In genomic region chr9:32701321-32702022, GRCh38 we compare ENCODE assay signal across 23 cellular contexts.
A peak's percentile ranks its signal among the peaks of the same experiment; 100 is the strongest.
DNase-seq lines count a peak whose midpoint lies in the region; ATAC-seq, FAIRE-seq and TF ChIP-seq lines count a peak whose summit lies in the region.
"Had no signal": no experiment of that assay in that cellular context is flagged by ENCODE, and none has a peak within 500 bp of the region (broad histone marks: within the 10 kb centered on the region; RNA-seq: fewer than 3 reads in every experiment).

No MANE protein-coding gene starts in this region.

- H3K27ac Mint-ChIP-seq in astrocyte (ENCODE audit: unreplicated experiment), result no peak overlapping the region
- H3K27ac Mint-ChIP-seq: CD8-positive, alpha-beta memory T cell; HFFc6; IgD-negative memory B cell had no signal

- no peak for TF ChIP-seq EP300 in A549 (IDR thresholded peaks at IDR 0.05)

- H3K79me1 ChIP-seq in IMR-90 (ENCODE audit: low read depth in 1 of 2, low read length in 2 of 2), result no peaks in the 10 kb centered on the region

- H2AK5ac ChIP-seq in IMR-90 (ENCODE audit: low read depth, low read length), result no peak overlapping the region

- peak; percentile 45 to 48; a peak in 3 of 6 replicates for ATAC-seq in A549
- no peak for ATAC-seq in IMR-90 (ENCODE audit: low read depth)
- ATAC-seq in GM19463 (IDR thresholded peaks at IDR 0.05; ENCODE audit: unreplicated experiment), result no peak
- no peak for ATAC-seq in GM18870 (IDR thresholded peaks at IDR 0.05; ENCODE audit: unreplicated experiment)

- H3K79me2 ChIP-seq in astrocyte (ENCODE audit: insufficient read depth, low read length), result no peaks in the 10 kb centered on the region

- H3K4me1 Mint-ChIP-seq in astrocyte (ENCODE audit: low read depth, unreplicated experiment), result peaks cover 33% of the 10 kb centered on the region
- H3K4me1 Mint-ChIP-seq: CD8-positive, alpha-beta memory T cell had no signal

- H3K27me3 ChIP-seq in IMR-90 (ENCODE audit: control insufficient read depth, insufficient read depth, low read length), result peaks cover 3% of the 10 kb centered on the region; the same call in 1 of the 2 replicates
- no peaks in the 10 kb centered on the region for H3K27me3 ChIP-seq in astrocyte (ENCODE audit: insufficient read depth, low read length)

- no TSS peak for BruUV-seq in IMR-90 (replicated peaks; lab: Mats Ljungman, UMichigan)

- no peak overlapping the region for H2BK15ac ChIP-seq in IMR-90 (ENCODE audit: low read depth, low read length)

- H3K9me1 ChIP-seq in IMR-90 (ENCODE audit: insufficient read depth, low read length), result no peaks in the 10 kb centered on the region

- H4K91ac ChIP-seq in IMR-90 (ENCODE audit: insufficient read depth, low read depth, low read length), result no peak overlapping the region

- H3K18ac ChIP-seq in IMR-90 (ENCODE audit: low read depth, low read length), result no peak overlapping the region

- H3K4ac ChIP-seq in IMR-90 (ENCODE audit: low read depth, low read length), result no peak overlapping the region

- CTCF ChIA-PET in A549 (lab: Yijun Ruan, JAX) (interaction anchor here (0.6 to 5.2 kb wide), 7 partner anchors 25 to 323 kb away, joined by 3 to 30 read pairs (median 5); no protein-coding TSS in a partner anchor), IMR-90 (lab: Yijun Ruan, JAX) (no interaction called here)

- TF ChIP-seq RAD21 in A549 (conservative IDR thresholded peaks at IDR 0.05 in 1 of 2, IDR thresholded peaks at IDR 0.05 in 1 of 2) (no peak), IMR-90 (IDR thresholded peaks at IDR 0.05; ENCODE audit: low read length) (no peak)

- no peak overlapping the region for H2BK120ac ChIP-seq in IMR-90 (ENCODE audit: low read depth, low read length)

- H3K9me3 ChIP-seq in A549 (no peaks in the 10 kb centered on the region), IMR-90 (ENCODE audit: control insufficient read depth, insufficient read depth, low read length) (no peaks in the 10 kb centered on the region), astrocyte (ENCODE audit: insufficient read depth, low read depth, low read length) (no peaks in the 10 kb centered on the region)
- H3K9me3 ChIP-seq: BLaER1 treated with 17β-estradiol and CSF1 and Interleukin-3, amounts not matched to agents 10 nM and 100 nM; SK-N-SH had no signal

- WGBS in A549 (ENCODE audit: missing lambda C conversion rate), result 8% methylated on average over 5 of the region's 5 CpGs
- WGBS in IMR-90 (ENCODE audit: extremely low coverage in 2 of 2, insufficient read length in 1 of 2), 2 experiments, result 13% methylated on average over 3 of the region's 5 CpGs; no CpG with 5 or more reads in 1 of the 2 experiments

- H4K8ac ChIP-seq in IMR-90 (ENCODE audit: low read depth in 2 of 2, low read length in 2 of 2), result no peak overlapping the region

- H2AK9ac ChIP-seq in IMR-90 (replicated peaks; ENCODE audit: low read depth, low read length, poor library complexity), result no peak overlapping the region

- FAIRE-seq in A549 (lab: Jason Lieb, UNC) (no peak), astrocyte (lab: Jason Lieb, UNC) (no peak)
- FAIRE-seq: GM12891, GM18507, H54 had no signal

- H3K4me3 Mint-ChIP-seq in astrocyte (ENCODE audit: unreplicated experiment), result no peak overlapping the region
- H3K4me3 Mint-ChIP-seq: CD8-positive, alpha-beta memory T cell; HFFc6; IgD-negative memory B cell had no signal

- H3K14ac ChIP-seq in IMR-90 (replicated peaks; ENCODE audit: low read depth, low read length), result no peak overlapping the region

- H3K36me3 ChIP-seq in IMR-90 (ENCODE audit: control insufficient read depth, insufficient read depth, low read length), result no peaks in the 10 kb centered on the region
- H3K36me3 ChIP-seq in astrocyte (ENCODE audit: insufficient read depth, low read length), result no peaks in the 10 kb centered on the region
- H3K36me3 ChIP-seq: BLaER1 treated with 17β-estradiol and CSF1 and Interleukin-3, amounts not matched to agents 10 nM and 100 nM had no signal

- no peak overlapping the region for H3K56ac ChIP-seq in IMR-90 (ENCODE audit: extremely low read depth, insufficient read depth, low read length)

- no peak overlapping the region for H4K5ac ChIP-seq in IMR-90 (ENCODE audit: low read depth, low read length)

- H3K9ac ChIP-seq in IMR-90 (ENCODE audit: low read depth, low read length), result no peak overlapping the region
- no peak overlapping the region for H3K9ac ChIP-seq in astrocyte (ENCODE audit: low read length)
- H3K9ac ChIP-seq: BLaER1 treated with 17β-estradiol and CSF1 and Interleukin-3, amounts not matched to agents 10 nM and 100 nM; SK-N-SH had no signal

- H2BK5ac ChIP-seq in IMR-90 (ENCODE audit: low read depth, low read length, poor library complexity, severe bottlenecking), result no peak overlapping the region

- intact Hi-C loops in IMR-90 (cut with micrococcal nuclease), result loop anchor here (5.0 kb wide), 1 partner anchor 324 kb away; no protein-coding TSS in a partner anchor

- H3K9me3 Mint-ChIP-seq in astrocyte (ENCODE audit: unreplicated experiment), result no peaks in the 10 kb centered on the region
- H3K9me3 Mint-ChIP-seq: CD8-positive, alpha-beta memory T cell; HFFc6; IgD-negative memory B cell had no signal

- POLR2A ChIA-PET in A549 (lab: Yijun Ruan, JAX) (no interaction called here), IMR-90 (lab: Charles Lee; ENCODE audit: unreplicated experiment) (no interaction called here)

- H3K4me2 ChIP-seq in A549 (peak overlapping the region; percentile 28; the same call in 2 of the 3 replicates), IMR-90 (ENCODE audit: low read depth, low read length) (no peak overlapping the region), astrocyte (ENCODE audit: low read length) (no peak overlapping the region)
- H3K4me2 ChIP-seq: BLaER1 treated with 17β-estradiol and CSF1 and Interleukin-3, amounts not matched to agents 10 nM and 100 nM; SK-N-SH had no signal

- TF ChIP-seq CTCF in A549 (IDR thresholded peaks at IDR 0.05), result no peak
- no peak for TF ChIP-seq CTCF in IMR-90 (conservative IDR thresholded peaks at IDR 0.05; ENCODE audit: low read depth, low read length)
- no peak for TF ChIP-seq CTCF in astrocyte (IDR thresholded peaks at IDR 0.05; ENCODE audit: insufficient read depth, low read depth, low read length)
- no peak for TF ChIP-seq CTCF in fibroblast of the aortic adventitia (IDR thresholded peaks at IDR 0.05; ENCODE audit: insufficient read depth, low read length)

- H3K23ac ChIP-seq in IMR-90 (ENCODE audit: low read depth, low read length), result no peak overlapping the region

- H2AFZ ChIP-seq in IMR-90 (replicated peaks; ENCODE audit: low read length, poor library complexity) (no peak overlapping the region), astrocyte (ENCODE audit: low read depth, low read length) (no peak overlapping the region)

- no peaks in the 10 kb centered on the region for H3K36me3 Mint-ChIP-seq in astrocyte (ENCODE audit: low read depth, unreplicated experiment)
- H3K36me3 Mint-ChIP-seq: CD8-positive, alpha-beta memory T cell; IgD-negative memory B cell had no signal

- H3K4me3 ChIP-seq in A549 (no peak overlapping the region), IMR-90 (ENCODE audit: insufficient read depth, low read depth, low read length) (no peak overlapping the region), astrocyte (ENCODE audit: insufficient read depth, low read depth, low read length) (no peak overlapping the region), fibroblast of the aortic adventitia (ENCODE audit: low read depth, low read length) (no peak overlapping the region)
- H3K4me3 ChIP-seq: BLaER1 treated with 17β-estradiol and CSF1 and Interleukin-3, amounts not matched to agents 10 nM and 100 nM had no signal

- peaks cover 8% of the 10 kb centered on the region for H3K27me3 Mint-ChIP-seq in astrocyte (ENCODE audit: low read depth, unreplicated experiment)

- no peak overlapping the region for H2BK20ac ChIP-seq in IMR-90 (ENCODE audit: low read depth, low read length)

- 0 out of 3 replicates have a peak, but pooled peaks cover 4% of the 10 kb centered on the region for H3K4me1 ChIP-seq in A549
- H3K4me1 ChIP-seq in IMR-90 (ENCODE audit: control insufficient read depth, insufficient read depth, low read length), result no peaks in the 10 kb centered on the region
- peaks cover 30% of the 10 kb centered on the region for H3K4me1 ChIP-seq in astrocyte (ENCODE audit: insufficient read depth, low read length)

- dilution Hi-C loops in IMR-90 (cut with HindIII; ENCODE audit: low sequenced_read_pairs, unreplicated experiment), result no loop called here

- H4K20me1 ChIP-seq in IMR-90 (ENCODE audit: insufficient read depth, low read length) (no peaks in the 10 kb centered on the region), astrocyte (ENCODE audit: insufficient read depth, low read length) (no peaks in the 10 kb centered on the region)
- H4K20me1 ChIP-seq: BLaER1 treated with 17β-estradiol and CSF1 and Interleukin-3, amounts not matched to agents 10 nM and 100 nM had no signal

- in situ Hi-C loops in IMR-90 (cut with MboI; ENCODE audit: low sequenced_read_pairs), result no loop called here

- peak overlapping the region in 1 of 2 experiments; percentile 36; a peak in 2 of 6 replicates for H3K27ac ChIP-seq in A549
- H3K27ac ChIP-seq in IMR-90 (ENCODE audit: insufficient read depth, low read length), result no peak overlapping the region
- H3K27ac ChIP-seq in astrocyte (ENCODE audit: low read depth, low read length), result no peak overlapping the region
- H3K27ac ChIP-seq: BLaER1 treated with 17β-estradiol and CSF1 and Interleukin-3, amounts not matched to agents 10 nM and 100 nM had no signal

- TF ChIP-seq POLR2A in A549 (IDR thresholded peaks at IDR 0.05; ENCODE audit: low read length), result no peak
- TF ChIP-seq POLR2A in IMR-90 (IDR thresholded peaks at IDR 0.05; ENCODE audit: low read depth, low read length), result no peak

- DNase-seq in A549 (ENCODE audit: low read depth in 1 of 2, low spot score in 1 of 2) (peak in 1 of 2 experiments; percentile 35), IMR-90 (peak; percentile 26), astrocyte (ENCODE audit: low read depth) (peak; percentile 42), fibroblast of the aortic adventitia (ENCODE audit: low read depth) (peak; percentile 24), SKM-1 treated with dmso at 0.1 percent for 144 hours (lab: John Stamatoyannopoulos, UW; ENCODE audit: unreplicated experiment) (no peak)
- no peak for DNase-seq in stimulated activated CD4-positive, alpha-beta T cell treated with anti-CD3 and anti-CD28 coated beads, Interleukin-4, amount 100 ng/mL, for 1 hour
- DNase-seq: CD8-positive, alpha-beta memory T cell; DMS79 treated with DMSO at 0.1 percent for 48 hours; GDM1; HFFc6; MV-4-11; NCI-H1417 treated with DMSO at 0.1 percent for 48 hours; NCI-H1930; NCI-H748 treated with DMSO at 0.1 percent for 48 hours; Right ventricle myocardium superior; SK-N-SH had no signal

TF ChIP-seq in A549, 52 proteins besides CTCF, POLR2A, EP300 and RAD21 (continues in another document):
- no peak for TF ChIP-seq KDM5A (IDR thresholded peaks at IDR 0.05)
- no peak for TF ChIP-seq EHMT2 (IDR thresholded peaks at IDR 0.05; ENCODE audit: low read depth)
- no peak for TF ChIP-seq MAFK (IDR thresholded peaks at IDR 0.05; ENCODE audit: partially characterized antibody)
- no peak for TF ChIP-seq RFX5 (IDR thresholded peaks at IDR 0.05)
- TF ChIP-seq JUN (IDR thresholded peaks at IDR 0.05), result no peak

TF ChIP-seq in IMR-90, 13 proteins besides CTCF, POLR2A, EP300 and RAD21 (continues in another document):
- no peak for TF ChIP-seq SMC3 (IDR thresholded peaks at IDR 0.05; ENCODE audit: low read depth, low read length)
- TF ChIP-seq FOS (IDR thresholded peaks at IDR 0.05; ENCODE audit: low read depth, low read length), result no peak
- no peak for TF ChIP-seq BHLHE40 (IDR thresholded peaks at IDR 0.05; ENCODE audit: low read depth, low read length)
- no peak for TF ChIP-seq CEBPB (IDR thresholded peaks at IDR 0.05; ENCODE audit: low read depth, low read length)

Comparison
In these comparisons a context has a peak if more than half of its experiments do, and no peak if none do; other contexts are left out.
1. ATAC-seq: peak in A549 (2 of 2); none in IMR-90 (single experiment), GM19463 (single experiment) and GM18870 (single experiment).
2. DNase-seq: peak in IMR-90 (single experiment), astrocyte (single experiment) and fibroblast of the aortic adventitia (single experiment); none in SKM-1 treated with dmso at 0.1 percent for 144 hours (single experiment) and stimulated activated CD4-positive, alpha-beta T cell treated with anti-CD3 and anti-CD28 coated beads, Interleukin-4, amount 100 ng/mL, for 1 hour (single experiment).